In genomic region chr3:122004123-122004522, GRCh38 we compare ENCODE assay signal across 18 cellular contexts.
A peak's percentile ranks its signal among the peaks of the same experiment; 100 is the strongest.
DNase-seq lines count a peak whose midpoint lies in the region; ATAC-seq and TF ChIP-seq lines count a peak whose summit lies in the region.
"Had no signal": no experiment of that assay in that cellular context is flagged by ENCODE, and none has a peak within 500 bp of the region (broad histone marks: within the 10 kb centered on the region; RNA-seq: fewer than 3 reads in every experiment).

No MANE protein-coding gene starts in this region.

- peaks cover 26% of the 10 kb centered on the region for H3K4me1 Mint-ChIP-seq in stimulated activated effector memory CD8-positive, alpha-beta T cell treated with anti-CD3 and anti-CD28 coated beads, Interleukin-12 subunit alpha, Interleukin-12 subunit beta, amount 100 ng/mL, for 72 hours
- H3K4me1 Mint-ChIP-seq: brain, immature natural killer cell had no signal

- peak overlapping the region; percentile 18 for H3K4me3 Mint-ChIP-seq in stimulated activated effector memory CD8-positive, alpha-beta T cell treated with anti-CD3 and anti-CD28 coated beads, Interleukin-12 subunit alpha, Interleukin-12 subunit beta, amount 100 ng/mL, for 72 hours
- H3K4me3 Mint-ChIP-seq: brain; effector memory CD8-positive, alpha-beta T cell; immature natural killer cell had no signal

- DNase-seq in NOMO-1 (lab: John Stamatoyannopoulos, UW; ENCODE audit: unreplicated experiment in 2 of 2): peak; percentile 22 to 71
- no peak for DNase-seq in NOMO-1 treated with dmso at 0.1 percent for 144 hours (lab: John Stamatoyannopoulos, UW; ENCODE audit: unreplicated experiment)
- DNase-seq in NCI-H2029 (lab: John Stamatoyannopoulos, UW): peak; percentile 70
- DNase-seq in stimulated activated effector memory CD8-positive, alpha-beta T cell treated with anti-CD3 and anti-CD28 coated beads, Interleukin-12 subunit alpha, Interleukin-12 subunit beta, amount 100 ng/mL, for 72 hours (ENCODE audit: low spot score in 2 of 2): peak in 1 of 2 donors; percentile 10
- no peak for DNase-seq in stimulated activated CD4-positive, alpha-beta T cell treated with anti-CD3 and anti-CD28 coated beads, Interleukin-4, amount 100 ng/mL, for 4 hours
- no peak for DNase-seq in NCI-H526 (lab: John Stamatoyannopoulos, UW)
- DNase-seq: activated CD4-positive, alpha-beta T cell treated with anti-CD3 and anti-CD28 coated beads, Interleukin-2, amount 50 U/mL, for 1 hour; Calu3; effector memory CD8-positive, alpha-beta T cell; gastrocnemius medialis; immature natural killer cell; NCI-H1930; T-helper 2 cell; testis had no signal

- H3K27ac Mint-ChIP-seq in stimulated activated effector memory CD8-positive, alpha-beta T cell treated with anti-CD3 and anti-CD28 coated beads, Interleukin-12 subunit alpha, Interleukin-12 subunit beta, amount 100 ng/mL, for 72 hours: peak overlapping the region; percentile 29
- H3K27ac Mint-ChIP-seq: brain; effector memory CD8-positive, alpha-beta T cell; immature natural killer cell had no signal

- TF ChIP-seq CTCF in VCaP (conservative IDR thresholded peaks at IDR 0.05): no peak

- H3K36me3 Mint-ChIP-seq in stimulated activated effector memory CD8-positive, alpha-beta T cell treated with anti-CD3 and anti-CD28 coated beads, Interleukin-12 subunit alpha, Interleukin-12 subunit beta, amount 100 ng/mL, for 72 hours: no peaks in the 10 kb centered on the region
- H3K36me3 Mint-ChIP-seq: brain, immature natural killer cell had no signal

- no peaks in the 10 kb centered on the region for H3K9me3 Mint-ChIP-seq in stimulated activated effector memory CD8-positive, alpha-beta T cell treated with anti-CD3 and anti-CD28 coated beads, Interleukin-12 subunit alpha, Interleukin-12 subunit beta, amount 100 ng/mL, for 72 hours
- H3K9me3 Mint-ChIP-seq: brain; effector memory CD8-positive, alpha-beta T cell; immature natural killer cell had no signal

- no peak for ATAC-seq in stimulated activated effector memory CD8-positive, alpha-beta T cell treated with anti-CD3 and anti-CD28 coated beads, Interleukin-12 subunit alpha, Interleukin-12 subunit beta, amount 100 ng/mL, for 72 hours
- no peak for ATAC-seq in GM21423 (IDR thresholded peaks at IDR 0.05; ENCODE audit: unreplicated experiment)
- ATAC-seq: effector memory CD8-positive, alpha-beta T cell; Panc1 had no signal

- H3K27ac ChIP-seq in VCaP: peak overlapping the region; percentile 75
- H3K27ac ChIP-seq: gastrocnemius medialis, testis had no signal

Comparison
In these comparisons a context has a peak if more than half of its experiments do, and no peak if none do; other contexts are left out.
1. DNase-seq: peak in NOMO-1 (2 of 2) and NCI-H2029 (single experiment); none in NOMO-1 treated with dmso at 0.1 percent for 144 hours (single experiment), stimulated activated CD4-positive, alpha-beta T cell treated with anti-CD3 and anti-CD28 coated beads, Interleukin-4, amount 100 ng/mL, for 4 hours (0 of 2) and NCI-H526 (0 of 2).